8 cellular contexts compared by ENCODE assay signal in genomic region chrX:101931104-101931493, GRCh38. TPM values are rescaled to one million over a fixed set of nuclear protein-coding genes. Genes with fewer than 3 reads are reported as not detected.
A peak's percentile ranks its signal among the peaks of the same experiment; 100 is the strongest.
DNase-seq lines count a peak whose midpoint lies in the region; ATAC-seq and TF ChIP-seq lines count a peak whose summit lies in the region.

No MANE protein-coding gene starts in this region.

- H3K9me3 Mint-ChIP-seq in stimulated activated naive CD8-positive, alpha-beta T cell treated with anti-CD3 and anti-CD28 coated beads, Interleukin-15, Interleukin-2, amounts not matched to agents 100 ng/mL and 50 ng/mL, for 24 hours: peaks cover 4% of the 10 kb centered on the region
- H3K9me3 Mint-ChIP-seq in memory B cell: peaks cover 7% of the 10 kb centered on the region

- H3K27me3 ChIP-seq in HUES64 (ENCODE audit: insufficient read depth, low read length): peaks cover 5% of the 10 kb centered on the region; the same call in 1 of the 2 replicates
- H3K27me3 ChIP-seq in brain microvascular endothelial cell (replicated peaks): no peaks in the 10 kb centered on the region
- peaks cover 0 to 3% of the 10 kb centered on the region in 2 donors for H3K27me3 ChIP-seq in uterus

- H3K9me3 ChIP-seq in HUES64 (ENCODE audit: insufficient read depth, low read depth, low read length): no peaks in the 10 kb centered on the region
- H3K9me3 ChIP-seq in uterus: no peaks in the 10 kb centered on the region

- H3K27ac ChIP-seq in HUES64 (ENCODE audit: low read depth, low read length) (peak overlapping the region; percentile 97; the same call in 1 of the 2 replicates), brain microvascular endothelial cell (no peak overlapping the region), uterus (peak overlapping the region; percentile 94 to 95)

- TF ChIP-seq CTCF in brain microvascular endothelial cell (IDR thresholded peaks at IDR 0.05; ENCODE audit: low read depth, low read length, missing control alignments): no peak
- no peak for TF ChIP-seq CTCF in uterus (IDR thresholded peaks at IDR 0.05)

- H3K4me3 ChIP-seq in HUES64 (ENCODE audit: low read length) (peak overlapping the region; percentile 71), brain microvascular endothelial cell (ENCODE audit: low read depth, low read length) (peak overlapping the region; percentile 45), uterus (peak overlapping the region; percentile 43 to 66)

- no peaks in the 10 kb centered on the region for H3K27me3 Mint-ChIP-seq in stimulated activated naive CD8-positive, alpha-beta T cell treated with anti-CD3 and anti-CD28 coated beads, Interleukin-15, Interleukin-2, amounts not matched to agents 100 ng/mL and 50 ng/mL, for 24 hours
- no peaks in the 10 kb centered on the region for H3K27me3 Mint-ChIP-seq in memory B cell

- no peak for ATAC-seq in stimulated activated naive CD8-positive, alpha-beta T cell treated with anti-CD3 and anti-CD28 coated beads, Interleukin-15, Interleukin-2, amounts not matched to agents 100 U/mL and 50 U/mL, for 24 hours
- ATAC-seq in memory B cell (ENCODE audit: low read depth): peak; percentile 11
- ATAC-seq in HG03139 (IDR thresholded peaks at IDR 0.05; ENCODE audit: unreplicated experiment): no peak

- H3K9ac ChIP-seq in HUES64 (ENCODE audit: low read depth, low read length): peak overlapping the region; percentile 71

- in situ Hi-C loops in brain microvascular endothelial cell (cut with HindIII; ENCODE audit: low pct_ligation_motif_present, low sequenced_read_pairs): no loop called here

- intact Hi-C loops in uterus (cut with DNase I; ENCODE audit: low total_unique reads): no loop called here

- peaks cover 11% of the 10 kb centered on the region; the same call in 1 of the 2 replicates for H3K4me1 ChIP-seq in HUES64 (ENCODE audit: insufficient read depth, low read length)
- no peaks in the 10 kb centered on the region for H3K4me1 ChIP-seq in uterus

- H3K27ac Mint-ChIP-seq in stimulated activated naive CD8-positive, alpha-beta T cell treated with anti-CD3 and anti-CD28 coated beads, Interleukin-15, Interleukin-2, amounts not matched to agents 100 ng/mL and 50 ng/mL, for 24 hours: peak overlapping the region; percentile 68
- H3K27ac Mint-ChIP-seq in memory B cell: peak overlapping the region; percentile 96

- 13% methylated on average over 7 of the region's 7 CpGs for WGBS in HUES64

- peak overlapping the region; percentile 82 for H3K4me3 Mint-ChIP-seq in stimulated activated naive CD8-positive, alpha-beta T cell treated with anti-CD3 and anti-CD28 coated beads, Interleukin-15, Interleukin-2, amounts not matched to agents 100 ng/mL and 50 ng/mL, for 24 hours
- peak overlapping the region; percentile 87 for H3K4me3 Mint-ChIP-seq in memory B cell

- H3K36me3 Mint-ChIP-seq in stimulated activated naive CD8-positive, alpha-beta T cell treated with anti-CD3 and anti-CD28 coated beads, Interleukin-15, Interleukin-2, amounts not matched to agents 100 ng/mL and 50 ng/mL, for 24 hours (ENCODE audit: low read depth): no peaks in the 10 kb centered on the region
- peaks cover 2% of the 10 kb centered on the region for H3K36me3 Mint-ChIP-seq in memory B cell

- no peak for TF ChIP-seq POLR2A in uterus (IDR thresholded peaks at IDR 0.05)

- H3K4me1 Mint-ChIP-seq in stimulated activated naive CD8-positive, alpha-beta T cell treated with anti-CD3 and anti-CD28 coated beads, Interleukin-15, Interleukin-2, amounts not matched to agents 100 ng/mL and 50 ng/mL, for 24 hours (ENCODE audit: low read depth): peaks cover 23% of the 10 kb centered on the region
- H3K4me1 Mint-ChIP-seq in memory B cell: peaks cover 9% of the 10 kb centered on the region

- DNase-seq in stimulated activated naive CD8-positive, alpha-beta T cell treated with anti-CD3 and anti-CD28 coated beads, Interleukin-15, Interleukin-2, amounts not matched to agents 100 U/mL and 50 U/mL, for 24 hours: no peak
- no peak for DNase-seq in brain microvascular endothelial cell
- DNase-seq in memory B cell (ENCODE audit: low spot score in 2 of 2): no peak
- no peak for DNase-seq in uterus
- DNase-seq in stimulated activated naive CD4-positive, alpha-beta T cell treated with Interleukin-2 at 50 U/mL for 16 hours (lab: John Stamatoyannopoulos, UW): no peak

- no peaks in the 10 kb centered on the region for H3K36me3 ChIP-seq in HUES64 (ENCODE audit: insufficient read depth, low read length)
- H3K36me3 ChIP-seq in brain microvascular endothelial cell (replicated peaks): no peaks in the 10 kb centered on the region
- H3K36me3 ChIP-seq in uterus: no peaks in the 10 kb centered on the region

RNA-seq across cellular contexts. Expression of gene ZMAT1, which starts 0.7 kb away (rescaled TPM):
- polyA plus RNA-seq in HUES64 (2013, experiment 1 of 2): 1.4 TPM
- 2.3 TPM for polyA plus RNA-seq in HUES64 (2013, experiment 2 of 2)
- 10 to 100 TPM in 2 of 4 donors, 1 to 10 TPM in 2; 3.6 to 15.7 (median 10.7) TPM for total RNA-seq in uterus
